ENCODE assay signal across 8 cellular contexts in genomic region chrX:129931411-129932136, GRCh38. TPM values are rescaled to one million over a fixed set of nuclear protein-coding genes. Genes with fewer than 3 reads are reported as not detected.
DNase-seq lines count a peak whose midpoint lies in the region; ATAC-seq, FAIRE-seq and TF ChIP-seq lines count a peak whose summit lies in the region.

No MANE protein-coding gene starts in this region.

- H2AFZ ChIP-seq in HepG2 (ENCODE audit: low read length), result no peak overlapping the region

- DNase-seq in A673 (ENCODE audit: low spot score) (peak; percentile 87), GM18507 (ENCODE audit: extremely low spot score, insufficient read length, low read depth) (peak; percentile 51), NCI-H2107 treated with DMSO at 0.1 percent for 48 hours (lab: John Stamatoyannopoulos, UW; ENCODE audit: unreplicated experiment) (peak; percentile 14), dermis microvascular lymphatic vessel endothelial cell (ENCODE audit: low read depth in 2 of 2) (peak; percentile 80 to 87), HepG2 (ENCODE audit: low spot score) (peak; percentile 62)
- peak; percentile 71 for DNase-seq in activated CD4-positive, alpha-beta T cell treated with anti-CD3 and anti-CD28 coated beads for 48 hours
- DNase-seq in stimulated activated CD4-positive, alpha-beta T cell treated with anti-CD3 and anti-CD28 coated beads, Interleukin-2, amount 100 ng/mL, for 4 hours (ENCODE audit: low read depth), result peak; percentile 14

- ATAC-seq in HG02981 (IDR thresholded peaks at IDR 0.05; ENCODE audit: unreplicated experiment), result peak; percentile 64
- ATAC-seq in HepG2, result peak; percentile 76

- intact Hi-C loops in A673 (cut with micrococcal nuclease; ENCODE audit: unreplicated experiment), result loop anchor here (10.0 kb wide), 1 partner anchor 53 kb away; the partner anchor contains the start of gene BCORL1
- intact Hi-C loops in HepG2 (cut with micrococcal nuclease; ENCODE audit: unreplicated experiment), result loop anchor here (1.0 to 5.0 kb wide), 2 partner anchors 51 to 97 kb away; partner anchors contain the start of gene BCORL1

- H3K36me3 ChIP-seq in A673 (ENCODE audit: insufficient read depth, low read length, poor library complexity, severe bottlenecking), result peaks cover 7% of the 10 kb centered on the region
- peaks cover 0 to 7% of the 10 kb centered on the region in 2 experiments; a peak in 2 of 5 replicates for H3K36me3 ChIP-seq in HepG2 (replicated peaks in 1 of 2; ENCODE audit: control insufficient read depth in 1 of 2, insufficient read depth in 2 of 2, low read length in 2 of 2)

- WGBS in HepG2 (ENCODE audit: low lambda C conversion rate), result 15% methylated on average over 28 of the region's 50 CpGs

- TF ChIP-seq RAD21 in HepG2 (CRISPR knock-in tag; IDR thresholded peaks at IDR 0.05), result no peak

- H3K27me3 ChIP-seq in A673 (replicated peaks; ENCODE audit: insufficient read depth, low read depth, low read length, poor library complexity), result no peaks in the 10 kb centered on the region
- peaks cover 0 to 9% of the 10 kb centered on the region in 2 experiments; a peak in 3 of 5 replicates for H3K27me3 ChIP-seq in HepG2 (ENCODE audit: control insufficient read depth in 1 of 2, insufficient read depth in 2 of 2, low read length in 2 of 2)

- TF ChIP-seq EP300 in HepG2 (IDR thresholded peaks at IDR 0.05; ENCODE audit: low read depth in 2 of 2, low read length in 2 of 2), result no peak
- no peak for TF ChIP-seq EP300 in HepG2 (CRISPR knock-in tag; IDR thresholded peaks at IDR 0.05; ENCODE audit: borderline replicate concordance)

- in situ Hi-C loops in HepG2 (cut with HindIII; ENCODE audit: extremely low pct_ligation_motif_present, low pct_unique_long_range_greater_than_20kb), result no loop called here

- no TSS peak for BruUV-seq in A673 (replicated peaks; lab: Mats Ljungman, UMichigan)
- BruUV-seq in HepG2 (replicated peaks; lab: Mats Ljungman, UMichigan), result no TSS peak

- FAIRE-seq in GM18507 (lab: Jason Lieb, UNC), result peak; percentile 97
- no peak for FAIRE-seq in HepG2 (lab: Jason Lieb, UNC)

- H3K27ac ChIP-seq in A673 (ENCODE audit: low read depth, low read length, poor library complexity, severe bottlenecking), result peak overlapping the region; percentile 80
- peak overlapping the region; percentile 64 for H3K27ac ChIP-seq in HepG2 (ENCODE audit: extremely low read length, insufficient read depth, low read length)

- peak overlapping the region; percentile 59; the same call in 1 of the 2 replicates for H3K9ac ChIP-seq in HepG2 (ENCODE audit: insufficient read depth, low read depth, low read length)

- POLR2A ChIA-PET in A673 (lab: Charles Lee; ENCODE audit: low non-redundant PET), result no interaction called here
- POLR2A ChIA-PET in HepG2 (lab: Yijun Ruan, JAX), result interaction anchor here (0.6 kb wide), 1 partner anchor 9 kb away, joined by 3 read pairs; no protein-coding TSS in a partner anchor

- peak overlapping the region; percentile 66 for H3K4me3 ChIP-seq in A673 (ENCODE audit: low read depth, low read length, poor library complexity, severe bottlenecking)
- peak overlapping the region; percentile 34 to 65 (median 57); a peak in 4 of 6 replicates for H3K4me3 ChIP-seq in HepG2 (replicated peaks in 1 of 3; ENCODE audit: insufficient read depth in 1 of 3, low read depth in 2 of 3, low read length in 3 of 3)

- no peaks in the 10 kb centered on the region for H3K79me2 ChIP-seq in HepG2 (ENCODE audit: insufficient read depth, low read length)

- H3K9me3 ChIP-seq in A673 (ENCODE audit: low read depth, low read length, poor library complexity, severe bottlenecking) (no peaks in the 10 kb centered on the region), HepG2 (ENCODE audit: low read length) (no peaks in the 10 kb centered on the region)

- peak in 1 of 2 experiments; percentile 34; a peak in 1 of 4 replicates for TF ChIP-seq POLR2A in HepG2 (IDR thresholded peaks at IDR 0.05; ENCODE audit: insufficient read depth in 1 of 2, low read depth in 2 of 2, low read length in 2 of 2)

- H3K4me1 ChIP-seq in A673 (ENCODE audit: insufficient read depth, low read length, poor library complexity, severe bottlenecking) (no peaks in the 10 kb centered on the region), HepG2 (ENCODE audit: insufficient read depth, low read length) (0 out of 2 replicates have a peak, but pooled peaks cover 5% of the 10 kb centered on the region)

- TF ChIP-seq CTCF in A673 (conservative IDR thresholded peaks at IDR 0.05; ENCODE audit: low read depth, low read length) (no peak), HepG2 (CRISPR knock-in tag; IDR thresholded peaks at IDR 0.05) (peak; percentile 17; the same call in 1 of the 2 replicates)

- CTCF ChIA-PET in A673 (lab: Charles Lee), result interaction anchor here (0.7 kb wide), 2 partner anchors 129 to 148 kb away, joined by 3 to 9 read pairs; no protein-coding TSS in a partner anchor
- CTCF ChIA-PET in HepG2 (lab: Yijun Ruan, JAX; ENCODE audit: low intra/inter-chr PET ratio, low total read pairs), result no interaction called here

- H4K20me1 ChIP-seq in HepG2 (ENCODE audit: insufficient read depth, low read length), result no peaks in the 10 kb centered on the region

- H3K4me2 ChIP-seq in HepG2 (ENCODE audit: low read depth, low read length), result peak overlapping the region; percentile 55

TF ChIP-seq in HepG2, 621 proteins besides CTCF, POLR2A, EP300 and RAD21 (continues in another document):
- peak; percentile 61 for TF ChIP-seq BHLHE40 (IDR thresholded peaks at IDR 0.05; ENCODE audit: low read length)

RNA-seq across cellular contexts. Expression of gene UTP14A, which starts 25.6 kb away (rescaled TPM):
- total RNA-seq in A673 (2021), result 35.6 and 46.3 TPM in 2 replicates
- total RNA-seq in dermis microvascular lymphatic vessel endothelial cell, result 12.4 and 13.5 TPM in 2 replicates
- total RNA-seq in HepG2 (2016; rRNA removed; fragmentation: Illumina TruSeq; extraction: Trizol), result 19.0 and 27.4 TPM in 2 replicates
- total RNA-seq in HepG2 (2016; cell fraction: cytosol; rRNA removed; fragmentation: Illumina TruSeq; extraction: Trizol; ENCODE audit: low read depth), result 4.3 and 5.6 TPM in 2 replicates
- total RNA-seq in HepG2 (2016; cell fraction: insoluble cytoplasmic fraction; rRNA removed; fragmentation: Illumina TruSeq; extraction: Trizol), result 17.7 and 27.6 TPM in 2 replicates
- 8.7 and 10.1 TPM in 2 replicates for total RNA-seq in HepG2 (2016; cell fraction: membrane; rRNA removed; fragmentation: Illumina TruSeq; extraction: Trizol)
- 12.9 and 14.4 TPM in 2 replicates for total RNA-seq in HepG2 (2016; cell fraction: nucleus; rRNA removed; fragmentation: Illumina TruSeq; extraction: Trizol)
- polyA plus RNA-seq in HepG2 (2011; rRNA removed), result 6.5 and 7.4 TPM in 2 replicates
- polyA plus RNA-seq in HepG2 (2011; cell fraction: cytosol; rRNA removed), result 4.2 and 5.6 TPM in 2 replicates
- polyA plus RNA-seq in HepG2 (2011; cell fraction: nucleus; rRNA removed), result 4.1 and 4.8 TPM in 2 replicates
- polyA plus RNA-seq in HepG2 (2012), result 7.9 and 10.3 TPM in 2 replicates
- 3.1 and 3.5 TPM in 2 replicates for polyA plus RNA-seq in HepG2 (2016; cell fraction: cytosol; fragmentation: Illumina TruSeq; extraction: Trizol; ENCODE audit: low read depth)
- 29.5 and 29.7 TPM in 2 replicates for polyA plus RNA-seq in HepG2 (2016; cell fraction: insoluble cytoplasmic fraction; fragmentation: Illumina TruSeq; extraction: Trizol; ENCODE audit: low read depth)
- polyA plus RNA-seq in HepG2 (2016; cell fraction: membrane; fragmentation: Illumina TruSeq; extraction: Trizol; ENCODE audit: low read depth), result 5.1 and 6.8 TPM in 2 replicates
- polyA plus RNA-seq in HepG2 (2016; cell fraction: nucleus; fragmentation: Illumina TruSeq; extraction: Trizol; ENCODE audit: insufficient read depth, low read depth), result 18.6 and 20.7 TPM in 2 replicates
- 2.9 and 17.8 TPM in 2 replicates for polyA minus RNA-seq in HepG2 (2011; rRNA and poly(A)+ RNA removed; ENCODE audit: low replicate concordance)
- 5.4 and 5.9 TPM in 2 replicates for polyA minus RNA-seq in HepG2 (2011; cell fraction: cytosol; rRNA and poly(A)+ RNA removed)
- 7.0 and 9.8 TPM in 2 replicates for polyA minus RNA-seq in HepG2 (2011; cell fraction: nucleus; rRNA and poly(A)+ RNA removed)

RNA-seq across cellular contexts. Expression of gene BCORL1, which starts 50.9 kb away (rescaled TPM):
- 13.3 and 18.3 TPM in 2 replicates for total RNA-seq in A673 (2021)
- total RNA-seq in dermis microvascular lymphatic vessel endothelial cell, result 1.7 and 4.2 TPM in 2 replicates
- total RNA-seq in HepG2 (2016; rRNA removed; fragmentation: Illumina TruSeq; extraction: Trizol), result 1.4 and 4.1 TPM in 2 replicates
- total RNA-seq in HepG2 (2016; cell fraction: cytosol; rRNA removed; fragmentation: Illumina TruSeq; extraction: Trizol; ENCODE audit: low read depth), result 1.1 and 1.2 TPM in 2 replicates
- 0.84 and 3.6 TPM in 2 replicates for total RNA-seq in HepG2 (2016; cell fraction: insoluble cytoplasmic fraction; rRNA removed; fragmentation: Illumina TruSeq; extraction: Trizol)
- 2.2 and 2.8 TPM in 2 replicates for total RNA-seq in HepG2 (2016; cell fraction: membrane; rRNA removed; fragmentation: Illumina TruSeq; extraction: Trizol)
- total RNA-seq in HepG2 (2016; cell fraction: nucleus; rRNA removed; fragmentation: Illumina TruSeq; extraction: Trizol), result 3.0 and 4.6 TPM in 2 replicates
- polyA plus RNA-seq in HepG2 (2011; rRNA removed), result 0.67 and 0.71 TPM in 2 replicates
- 0.45 and 0.51 TPM in 2 replicates for polyA plus RNA-seq in HepG2 (2011; cell fraction: cytosol; rRNA removed)
- polyA plus RNA-seq in HepG2 (2011; cell fraction: nucleus; rRNA removed), result 2.3 and 3.4 TPM in 2 replicates
- 4.1 and 4.2 TPM in 2 replicates for polyA plus RNA-seq in HepG2 (2012)
- 0.23 and 0.25 TPM in 2 replicates for polyA plus RNA-seq in HepG2 (2016; cell fraction: cytosol; fragmentation: Illumina TruSeq; extraction: Trizol; ENCODE audit: low read depth)
- polyA plus RNA-seq in HepG2 (2016; cell fraction: insoluble cytoplasmic fraction; fragmentation: Illumina TruSeq; extraction: Trizol; ENCODE audit: low read depth), result 3.5 and 5.3 TPM in 2 replicates
- 0.49 and 0.65 TPM in 2 replicates for polyA plus RNA-seq in HepG2 (2016; cell fraction: membrane; fragmentation: Illumina TruSeq; extraction: Trizol; ENCODE audit: low read depth)
- polyA plus RNA-seq in HepG2 (2016; cell fraction: nucleus; fragmentation: Illumina TruSeq; extraction: Trizol; ENCODE audit: insufficient read depth, low read depth), result 5.0 and 5.4 TPM in 2 replicates
- polyA minus RNA-seq in HepG2 (2011; rRNA and poly(A)+ RNA removed; ENCODE audit: low replicate concordance), result 1.6 and 3.1 TPM in 2 replicates
- polyA minus RNA-seq in HepG2 (2011; cell fraction: cytosol; rRNA and poly(A)+ RNA removed), result 2.0 and 2.8 TPM in 2 replicates
- polyA minus RNA-seq in HepG2 (2011; cell fraction: nucleus; rRNA and poly(A)+ RNA removed), result 2.1 and 3.0 TPM in 2 replicates

Comparison
In these comparisons a context has a peak if more than half of its experiments do, and no peak if none do; other contexts are left out.
1. Peak in every context shown above with its lines: DNase-seq, ATAC-seq, H3K4me3 ChIP-seq and H3K27ac ChIP-seq.
2. DNase-seq: peak in every context shown above with its lines; median percentile 87 in A673; 84 in dermis microvascular lymphatic vessel endothelial cell; 71 in activated CD4-positive, alpha-beta T cell treated with anti-CD3 and anti-CD28 coated beads for 48 hours; 62 in HepG2; 51 in GM18507; 14 in NCI-H2107 treated with DMSO at 0.1 percent for 48 hours; 14 in stimulated activated CD4-positive, alpha-beta T cell treated with anti-CD3 and anti-CD28 coated beads, Interleukin-2, amount 100 ng/mL, for 4 hours.